In the genomic region with DNA sequence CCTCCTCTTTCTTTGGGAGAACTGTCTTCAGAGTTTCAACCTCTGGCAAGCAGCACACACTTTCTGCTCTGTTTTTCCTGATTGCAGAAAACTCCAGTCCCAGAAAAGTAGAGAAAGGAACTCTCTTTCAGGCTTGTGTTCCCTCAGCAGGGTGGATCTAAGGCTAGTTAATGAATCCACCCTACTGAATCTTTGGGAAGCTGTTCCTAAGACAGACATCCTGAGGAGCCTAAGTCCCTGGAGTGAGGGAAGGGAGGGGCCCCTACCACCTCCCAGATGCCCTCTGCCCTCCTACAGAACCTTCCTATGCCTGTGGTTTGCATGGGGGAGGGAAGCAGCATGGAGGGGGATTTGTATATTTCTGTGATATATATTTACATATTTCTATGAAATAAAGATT, we compare ENCODE assay signal across 24 cellular contexts.
A peak's percentile ranks its signal among the peaks of the same experiment; 100 is the strongest.
DNase-seq lines count a peak whose midpoint lies in the region; ATAC-seq and TF ChIP-seq lines count a peak whose summit lies in the region.
"Had no signal": no experiment of that assay in that cellular context is flagged by ENCODE, and none has a peak within 500 bp of the region (broad histone marks: within the 10 kb centered on the region; RNA-seq: fewer than 3 reads in every experiment).

No MANE protein-coding gene starts in this region.

- peak overlapping the region; percentile 82 for H3K27ac ChIP-seq in HUES48 (ENCODE audit: low read depth, low read length)
- H3K27ac ChIP-seq in neural progenitor cell = peak overlapping the region; percentile 86
- H3K27ac ChIP-seq: KMS-11 had no signal

- H3K36me3 Mint-ChIP-seq in activated naive CD4-positive, alpha-beta T cell treated with anti-CD3 and anti-CD28 coated beads, Interleukin-2, amount 50 U/mL, for 24 hours = no peaks in the 10 kb centered on the region
- H3K36me3 Mint-ChIP-seq in neural progenitor cell = peaks cover 2% of the 10 kb centered on the region
- H3K36me3 Mint-ChIP-seq: CD14-positive monocyte had no signal

- H3K27me3 ChIP-seq in HUES48 (ENCODE audit: control insufficient read depth, insufficient read depth, low read length) (no peaks in the 10 kb centered on the region), neural progenitor cell (no peaks in the 10 kb centered on the region)

- H3F3A ChIP-seq in neural progenitor cell (ENCODE audit: low read depth) = peaks cover 30% of the 10 kb centered on the region

- H3K4me2 ChIP-seq in neural progenitor cell = peak overlapping the region; percentile 62
- H3K4me2 ChIP-seq: KMS-11, smooth muscle cell had no signal

- no peaks in the 10 kb centered on the region for H3K27me3 Mint-ChIP-seq in activated naive CD4-positive, alpha-beta T cell treated with anti-CD3 and anti-CD28 coated beads, Interleukin-2, amount 50 U/mL, for 24 hours
- peaks cover 2% of the 10 kb centered on the region for H3K27me3 Mint-ChIP-seq in neural progenitor cell (ENCODE audit: insufficient read depth, low read depth)

- no peak overlapping the region for H2AFZ ChIP-seq in neural progenitor cell (replicated peaks)

- H3K4me3 ChIP-seq in HUES48 (ENCODE audit: low read depth, low read length) = no peak overlapping the region
- no peak overlapping the region for H3K4me3 ChIP-seq in choroid plexus epithelial cell (ENCODE audit: low read depth, low read length)
- peak overlapping the region; percentile 3 for H3K4me3 ChIP-seq in neural progenitor cell
- H3K4me3 ChIP-seq: smooth muscle cell had no signal

- H3K4me3 Mint-ChIP-seq in activated naive CD4-positive, alpha-beta T cell treated with anti-CD3 and anti-CD28 coated beads, Interleukin-2, amount 50 U/mL, for 24 hours = no peak overlapping the region
- no peak overlapping the region for H3K4me3 Mint-ChIP-seq in neural progenitor cell
- H3K4me3 Mint-ChIP-seq: CD14-positive monocyte, nephron had no signal

- no peak for DNase-seq in activated naive CD4-positive, alpha-beta T cell treated with anti-CD3 and anti-CD28 coated beads, Interleukin-2, amount 50 U/mL, for 16 hours
- peak; percentile 17 for DNase-seq in choroid plexus epithelial cell (ENCODE audit: low read depth)
- DNase-seq in neural progenitor cell (ENCODE audit: low spot score) = peak; percentile 63
- no peak for DNase-seq in EL
- DNase-seq in OCI-M1 (lab: John Stamatoyannopoulos, UW) = no peak
- DNase-seq: activated CD4-positive, alpha-beta T cell treated with anti-CD3 and anti-CD28 coated beads for 48 hours; activated CD8-positive, alpha-beta memory T cell treated with anti-CD3 and anti-CD28 coated beads, Interleukin-2, amount 50 U/mL, for 4 hours; activated effector memory CD4-positive, alpha-beta T cell treated with anti-CD3 and anti-CD28 coated beads, Interleukin-2, amount 50 U/mL, for 16 hours; DMS 273 treated with DMSO at 0.1 percent for 48 hours; effector memory CD4-positive, alpha-beta T cell; head of caudate nucleus; NCI-H1092; NCI-H2029 treated with DMSO at 0.1 percent for 48 hours; NCI-H446 treated with DMSO at 0.1 percent for 48 hours; NK-92 treated with Interleukin-12 subunit alpha and Interleukin-12 subunit beta, amount 100 ng/mL, for 24 hours; stimulated activated CD4-positive, alpha-beta T cell treated with anti-CD3 and anti-CD28 coated beads, Interleukin-4, amount 100 ng/mL, for 1 hour; substantia nigra had no signal

- no peaks in the 10 kb centered on the region for H3K79me2 ChIP-seq in neural progenitor cell (ENCODE audit: low read depth)

- H3K9ac ChIP-seq in HUES48 (ENCODE audit: low read depth, low read length) (no peak overlapping the region), neural progenitor cell (no peak overlapping the region)
- H3K9ac ChIP-seq: KMS-11 had no signal

- peaks cover 60% of the 10 kb centered on the region for H3K4me1 Mint-ChIP-seq in activated naive CD4-positive, alpha-beta T cell treated with anti-CD3 and anti-CD28 coated beads, Interleukin-2, amount 50 U/mL, for 24 hours
- peaks cover 17% of the 10 kb centered on the region for H3K4me1 Mint-ChIP-seq in neural progenitor cell
- H3K4me1 Mint-ChIP-seq: nephron had no signal

- TF ChIP-seq CTCF in choroid plexus epithelial cell (conservative IDR thresholded peaks at IDR 0.05; ENCODE audit: low read depth, low read length) (no peak), neural progenitor cell (IDR thresholded peaks at IDR 0.05) (no peak)

- H3K9me3 ChIP-seq in HUES48 (ENCODE audit: control insufficient read depth, insufficient read depth, low read length) (no peaks in the 10 kb centered on the region), neural progenitor cell (ENCODE audit: low read depth) (no peaks in the 10 kb centered on the region)

- no peaks in the 10 kb centered on the region for H3K9me3 Mint-ChIP-seq in activated naive CD4-positive, alpha-beta T cell treated with anti-CD3 and anti-CD28 coated beads, Interleukin-2, amount 50 U/mL, for 24 hours
- H3K9me3 Mint-ChIP-seq in neural progenitor cell = no peaks in the 10 kb centered on the region
- H3K9me3 Mint-ChIP-seq: nephron had no signal

- no peaks in the 10 kb centered on the region for H4K20me1 ChIP-seq in neural progenitor cell (ENCODE audit: low read depth)

- H3K36me3 ChIP-seq in HUES48 (ENCODE audit: control insufficient read depth, insufficient read depth, low read length) (no peaks in the 10 kb centered on the region), neural progenitor cell (no peaks in the 10 kb centered on the region)

- H3K27ac Mint-ChIP-seq in activated naive CD4-positive, alpha-beta T cell treated with anti-CD3 and anti-CD28 coated beads, Interleukin-2, amount 50 U/mL, for 24 hours = peak overlapping the region; percentile 81
- H3K27ac Mint-ChIP-seq in neural progenitor cell = peak overlapping the region; percentile 59
- H3K27ac Mint-ChIP-seq: CD14-positive monocyte had no signal

- ATAC-seq in GM18520 (IDR thresholded peaks at IDR 0.05; ENCODE audit: unreplicated experiment) = no peak

- H3K4me1 ChIP-seq in HUES48 (ENCODE audit: control insufficient read depth, insufficient read depth, low read length) (peaks cover 20% of the 10 kb centered on the region), neural progenitor cell (peaks cover 26% of the 10 kb centered on the region)

Comparison
In these comparisons a context has a peak if more than half of its experiments do, and no peak if none do; other contexts are left out.
1. DNase-seq: peak in choroid plexus epithelial cell (single experiment) and neural progenitor cell (single experiment); none in activated naive CD4-positive, alpha-beta T cell treated with anti-CD3 and anti-CD28 coated beads, Interleukin-2, amount 50 U/mL, for 16 hours (single experiment), EL (single experiment) and OCI-M1 (single experiment).